ENCODE assay signal across 16 cellular contexts in the genomic region with DNA sequence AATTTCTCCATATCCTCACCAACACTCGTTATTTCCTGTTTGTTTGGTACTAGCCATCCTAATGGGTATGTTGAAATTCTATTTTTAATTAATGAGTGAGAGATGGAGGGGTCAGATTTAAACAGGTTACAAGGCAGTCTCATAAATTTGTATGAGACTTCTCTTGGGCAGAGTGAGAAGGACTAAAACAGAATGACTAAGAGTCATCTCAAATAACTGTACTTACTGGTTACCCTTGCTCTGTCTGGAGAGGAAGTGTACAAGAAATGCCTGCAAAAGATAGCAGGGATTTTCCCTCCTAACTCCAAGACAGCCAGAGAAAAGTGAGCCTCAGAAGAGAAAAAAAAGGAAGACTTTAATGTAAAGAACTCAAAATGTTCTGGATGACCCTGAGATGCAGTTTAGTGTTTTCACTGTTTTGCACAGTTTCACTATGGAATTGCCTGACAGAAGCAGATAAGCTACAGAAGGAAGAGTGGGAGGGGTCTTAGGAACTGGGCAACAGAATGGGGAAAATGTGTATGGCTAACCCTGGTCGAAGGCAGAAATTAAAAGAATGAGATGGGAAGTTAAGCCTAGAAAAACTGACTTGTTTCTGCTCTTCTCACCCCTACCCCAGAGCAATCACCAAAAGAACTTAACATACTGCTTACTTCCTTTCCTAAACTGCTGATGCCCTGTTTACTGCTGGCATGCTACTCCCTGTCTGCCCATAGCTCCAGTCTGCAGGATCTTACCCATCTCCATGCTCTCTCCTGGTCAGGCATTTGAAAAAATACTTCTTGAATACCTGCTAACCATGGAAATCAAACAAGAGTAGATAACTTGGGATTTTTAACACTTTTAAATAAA.
A peak's percentile ranks its signal among the peaks of the same experiment; 100 is the strongest.
DNase-seq lines count a peak whose midpoint lies in the region; ATAC-seq and TF ChIP-seq lines count a peak whose summit lies in the region.
"Had no signal": no experiment of that assay in that cellular context is flagged by ENCODE, and none has a peak within 500 bp of the region (broad histone marks: within the 10 kb centered on the region; RNA-seq: fewer than 3 reads in every experiment).

No MANE protein-coding gene starts in this region.

- intact Hi-C loops in Right ventricle myocardium superior (cut with DNase I): no loop called here
- intact Hi-C loops in upper lobe of right lung (cut with DNase I): no loop called here

- H3K27ac ChIP-seq in right atrium auricular region: no peak overlapping the region
- peak overlapping the region; percentile 14; the same call in 1 of the 2 replicates for H3K27ac ChIP-seq in MM.1S (ENCODE audit: low read length)
- no peak overlapping the region for H3K27ac ChIP-seq in upper lobe of right lung
- H3K27ac ChIP-seq: KMS-11, RWPE1 had no signal

- no peaks in the 10 kb centered on the region for H3K36me3 Mint-ChIP-seq in progenitor cell of endocrine pancreas (ENCODE audit: insufficient read depth)

- H3F3A ChIP-seq in MM.1S (ENCODE audit: insufficient read depth, low read length): peaks cover 18% of the 10 kb centered on the region

- no peak overlapping the region for H3K27ac Mint-ChIP-seq in progenitor cell of endocrine pancreas
- H3K27ac Mint-ChIP-seq: stimulated activated naive B cell treated with anti-CD40 and anti-IgM and Interleukin-4, amounts not matched to agents 10 μg/mL and 1 μg/mL and 100 μg/mL, for 72 hours had no signal

- H3K4me3 ChIP-seq in right atrium auricular region (no peak overlapping the region), MM.1S (ENCODE audit: low read length) (no peak overlapping the region), fibroblast of pulmonary artery (replicated peaks; ENCODE audit: low read depth, low read length) (no peak overlapping the region), upper lobe of right lung (no peak overlapping the region)

- H3K36me3 ChIP-seq in right atrium auricular region (no peaks in the 10 kb centered on the region), MM.1S (replicated peaks; ENCODE audit: insufficient read depth, low read length) (no peaks in the 10 kb centered on the region), upper lobe of right lung (no peaks in the 10 kb centered on the region)

- no peaks in the 10 kb centered on the region for H3K79me2 ChIP-seq in MM.1S (ENCODE audit: low read length)

- ATAC-seq in Right ventricle myocardium superior (ENCODE audit: poor library complexity): peak; percentile 72
- peak; percentile 46 for ATAC-seq in upper lobe of right lung
- no peak for ATAC-seq in HG02938 (IDR thresholded peaks at IDR 0.05; ENCODE audit: unreplicated experiment)

- H3K4me2 ChIP-seq in MM.1S (ENCODE audit: low read depth, low read length): peak overlapping the region; percentile 41; the same call in 1 of the 2 replicates
- H3K4me2 ChIP-seq: KMS-11 had no signal

- no peak overlapping the region for H3K9ac ChIP-seq in MM.1S (ENCODE audit: low read length)
- H3K9ac ChIP-seq: KMS-11 had no signal

- H3K27me3 ChIP-seq in right atrium auricular region (no peaks in the 10 kb centered on the region), MM.1S (replicated peaks; ENCODE audit: insufficient read depth, low read length) (no peaks in the 10 kb centered on the region), upper lobe of right lung (no peaks in the 10 kb centered on the region)

- H3K4me1 Mint-ChIP-seq in progenitor cell of endocrine pancreas (ENCODE audit: low read depth): peaks cover 2% of the 10 kb centered on the region

- no peaks in the 10 kb centered on the region for H3K9me3 Mint-ChIP-seq in progenitor cell of endocrine pancreas (ENCODE audit: low read depth)

- TF ChIP-seq CTCF in right atrium auricular region (IDR thresholded peaks at IDR 0.05) (no peak), MM.1S (IDR thresholded peaks at IDR 0.05; ENCODE audit: low read length) (no peak), fibroblast of pulmonary artery (IDR thresholded peaks at IDR 0.05; ENCODE audit: low read length, missing control alignments) (no peak), upper lobe of right lung (IDR thresholded peaks at IDR 0.05) (no peak), progenitor cell of endocrine pancreas (IDR thresholded peaks at IDR 0.05; ENCODE audit: unreplicated experiment) (no peak)

- peak overlapping the region; percentile 45 for H2AFZ ChIP-seq in MM.1S (ENCODE audit: low read length)

- peaks cover 0 to 7% of the 10 kb centered on the region in 2 donors for H3K4me1 ChIP-seq in right atrium auricular region
- peaks cover 42% of the 10 kb centered on the region for H3K4me1 ChIP-seq in MM.1S (ENCODE audit: low read length)
- H3K4me1 ChIP-seq in upper lobe of right lung: peaks cover 3% of the 10 kb centered on the region

- H3K4me3 Mint-ChIP-seq in progenitor cell of endocrine pancreas (ENCODE audit: low read depth): no peak overlapping the region
- H3K4me3 Mint-ChIP-seq: neural crest cell; stimulated activated naive B cell treated with anti-CD40 and anti-IgM and Interleukin-4, amounts not matched to agents 10 μg/mL and 1 μg/mL and 100 μg/mL, for 72 hours had no signal

- H4K20me1 ChIP-seq in MM.1S (ENCODE audit: insufficient read depth, low read length): no peaks in the 10 kb centered on the region

- H3K9me2 ChIP-seq in MM.1S (replicated peaks; ENCODE audit: insufficient read depth, low read length): no peaks in the 10 kb centered on the region

- DNase-seq in Right ventricle myocardium superior: no peak
- no peak for DNase-seq in right atrium auricular region (ENCODE audit: low spot score)
- DNase-seq in MM.1S: no peak
- peak; percentile 41 for DNase-seq in fibroblast of pulmonary artery (ENCODE audit: low read depth)
- no peak for DNase-seq in upper lobe of right lung
- DNase-seq in progenitor cell of endocrine pancreas (ENCODE audit: low spot score, unreplicated experiment): no peak
- no peak for DNase-seq in NCI-H2196 treated with DMSO at 0.1 percent for 48 hours (lab: John Stamatoyannopoulos, UW; ENCODE audit: unreplicated experiment)
- DNase-seq: 8988T; activated T-cell treated with anti-CD3 and anti-CD28 coated beads, Interleukin-2, amount 50 U/mL, for 48 hours; Calu3; NCI-H2107; stimulated activated naive B cell treated with anti-CD40 and anti-IgM and Interleukin-4, amounts not matched to agents 10 μg/mL and 1 μg/mL and 100 μg/mL, for 72 hours had no signal

- H3K9me3 ChIP-seq in right atrium auricular region (no peaks in the 10 kb centered on the region), MM.1S (replicated peaks; ENCODE audit: insufficient read depth, low read length) (no peaks in the 10 kb centered on the region), upper lobe of right lung (no peaks in the 10 kb centered on the region)

- H3K27me3 Mint-ChIP-seq in progenitor cell of endocrine pancreas: peaks cover 11% of the 10 kb centered on the region
- H3K27me3 Mint-ChIP-seq: stimulated activated naive B cell treated with anti-CD40 and anti-IgM and Interleukin-4, amounts not matched to agents 10 μg/mL and 1 μg/mL and 100 μg/mL, for 72 hours had no signal
